In the genomic region with DNA sequence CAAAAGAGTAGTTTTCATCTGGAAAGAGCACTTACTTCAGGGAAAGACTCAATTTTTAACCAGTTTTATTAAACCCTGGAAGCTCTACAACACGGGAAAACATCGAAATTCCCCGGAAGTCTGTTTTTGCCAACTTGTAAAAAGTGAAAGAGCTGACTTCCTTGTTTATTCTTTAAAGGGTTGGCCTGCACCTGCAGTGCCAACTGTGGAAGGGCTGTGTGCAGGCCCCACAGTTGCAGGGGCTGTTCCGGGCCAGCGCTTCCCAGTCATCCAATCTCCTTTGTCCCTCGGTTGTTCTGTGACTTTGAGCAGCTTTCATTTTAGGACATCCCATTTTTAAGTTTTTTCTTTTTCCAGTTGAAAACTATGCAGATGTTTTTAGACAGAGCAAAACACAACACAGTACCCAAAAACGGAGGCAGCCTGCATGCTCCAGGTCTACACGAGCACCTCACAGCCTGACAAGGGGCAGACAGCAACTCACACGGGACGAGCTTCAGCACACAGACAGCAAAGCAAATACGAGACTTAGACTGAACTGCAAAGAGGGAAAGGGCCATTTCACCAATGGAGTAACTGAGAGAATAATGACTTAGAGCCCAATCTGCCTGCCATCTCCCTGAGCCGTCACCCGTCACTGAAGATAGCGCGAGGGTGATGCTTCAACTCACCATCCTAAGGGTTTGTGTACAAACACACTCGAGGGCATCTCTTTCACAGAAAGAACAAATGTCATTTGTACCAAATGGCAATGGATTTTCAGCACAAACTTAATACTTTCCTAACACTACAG, we compare ENCODE assay signal across 10 cellular contexts.
DNase-seq lines count a peak whose midpoint lies in the region; ATAC-seq and TF ChIP-seq lines count a peak whose summit lies in the region.
"Had no signal": no experiment of that assay in that cellular context is flagged by ENCODE, and none has a peak within 500 bp of the region (broad histone marks: within the 10 kb centered on the region; RNA-seq: fewer than 3 reads in every experiment).

No MANE protein-coding gene starts in this region.

- H3K4me3 Mint-ChIP-seq in activated CD4-positive, alpha-beta T cell treated with anti-CD3 and anti-CD28 coated beads, Interleukin-2, amount 10 ng/mL, durations not matched to agents 24 days and 14 days = no peak overlapping the region
- H3K4me3 Mint-ChIP-seq in stimulated activated naive CD8-positive, alpha-beta T cell treated with anti-CD3 and anti-CD28 coated beads, Interleukin-15, amount 100 ng/mL, for 72 hours = no peak overlapping the region

- POLR2A ChIA-PET in PC-3 (lab: Charles Lee; ENCODE audit: unreplicated experiment) = no interaction called here

- intact Hi-C loops in activated CD4-positive, alpha-beta T cell treated with anti-CD3 and anti-CD28 coated beads, Interleukin-2, amount 10 ng/mL, durations not matched to agents 24 days and 14 days (cut with micrococcal nuclease) = no loop called here
- intact Hi-C loops in PC-3 (cut with micrococcal nuclease) = no loop called here

- H3K9me3 Mint-ChIP-seq in activated CD4-positive, alpha-beta T cell treated with anti-CD3 and anti-CD28 coated beads, Interleukin-2, amount 10 ng/mL, durations not matched to agents 24 days and 14 days = no peaks in the 10 kb centered on the region
- no peaks in the 10 kb centered on the region for H3K9me3 Mint-ChIP-seq in stimulated activated naive CD8-positive, alpha-beta T cell treated with anti-CD3 and anti-CD28 coated beads, Interleukin-15, amount 100 ng/mL, for 72 hours

- no peaks in the 10 kb centered on the region for H4K20me1 ChIP-seq in PC-3 (ENCODE audit: low read length)
- H4K20me1 ChIP-seq in MM.1S (ENCODE audit: insufficient read depth, low read length) = no peaks in the 10 kb centered on the region

- H3K79me2 ChIP-seq in PC-3 (ENCODE audit: low read length) (no peaks in the 10 kb centered on the region), MM.1S (ENCODE audit: low read length) (no peaks in the 10 kb centered on the region)

- H2AFZ ChIP-seq in PC-3 (ENCODE audit: low read length) (no peak overlapping the region), MM.1S (ENCODE audit: low read length) (no peak overlapping the region)

- H3K27me3 Mint-ChIP-seq in activated CD4-positive, alpha-beta T cell treated with anti-CD3 and anti-CD28 coated beads, Interleukin-2, amount 10 ng/mL, durations not matched to agents 24 days and 14 days = no peaks in the 10 kb centered on the region
- H3K27me3 Mint-ChIP-seq in stimulated activated naive CD8-positive, alpha-beta T cell treated with anti-CD3 and anti-CD28 coated beads, Interleukin-15, amount 100 ng/mL, for 72 hours = no peaks in the 10 kb centered on the region

- H3K4me2 ChIP-seq in PC-3 (ENCODE audit: low read length) (no peak overlapping the region), MM.1S (ENCODE audit: low read depth, low read length) (no peak overlapping the region)

- peaks cover 64% of the 10 kb centered on the region for H3K36me3 Mint-ChIP-seq in activated CD4-positive, alpha-beta T cell treated with anti-CD3 and anti-CD28 coated beads, Interleukin-2, amount 10 ng/mL, durations not matched to agents 24 days and 14 days (ENCODE audit: low read depth)

- H3K4me1 ChIP-seq in PC-3 (ENCODE audit: insufficient read depth, low read length) (no peaks in the 10 kb centered on the region), MM.1S (ENCODE audit: low read length) (no peaks in the 10 kb centered on the region)
- H3K4me1 ChIP-seq: adrenal gland had no signal

- H3K9me3 ChIP-seq in PC-3 (ENCODE audit: low read length) (no peaks in the 10 kb centered on the region), MM.1S (replicated peaks; ENCODE audit: insufficient read depth, low read length) (no peaks in the 10 kb centered on the region)
- H3K9me3 ChIP-seq: adrenal gland had no signal

- H3K4me3 ChIP-seq in PC-3 (ENCODE audit: low read length) = no peak overlapping the region
- H3K4me3 ChIP-seq in MM.1S (ENCODE audit: low read length) = no peak overlapping the region
- H3K4me3 ChIP-seq: adrenal gland had no signal

- H3K27me3 ChIP-seq in PC-3 (ENCODE audit: low read length) = no peaks in the 10 kb centered on the region
- H3K27me3 ChIP-seq in MM.1S (replicated peaks; ENCODE audit: insufficient read depth, low read length) = no peaks in the 10 kb centered on the region
- H3K27me3 ChIP-seq: adrenal gland had no signal

- H3F3A ChIP-seq in PC-3 (ENCODE audit: low read length, unreplicated experiment) (no peaks in the 10 kb centered on the region), MM.1S (ENCODE audit: insufficient read depth, low read length) (no peaks in the 10 kb centered on the region)

- H3K27ac ChIP-seq in PC-3 (ENCODE audit: low read length) = no peak overlapping the region
- H3K27ac ChIP-seq in MM.1S (ENCODE audit: low read length) = no peak overlapping the region
- H3K27ac ChIP-seq: adrenal gland had no signal

- peaks cover 20% of the 10 kb centered on the region for H3K4me1 Mint-ChIP-seq in activated CD4-positive, alpha-beta T cell treated with anti-CD3 and anti-CD28 coated beads, Interleukin-2, amount 10 ng/mL, durations not matched to agents 24 days and 14 days
- H3K4me1 Mint-ChIP-seq in stimulated activated naive CD8-positive, alpha-beta T cell treated with anti-CD3 and anti-CD28 coated beads, Interleukin-15, amount 100 ng/mL, for 72 hours = peaks cover 33% of the 10 kb centered on the region

- peaks cover 7% of the 10 kb centered on the region; the same call in 1 of the 2 replicates for H3K36me3 ChIP-seq in PC-3 (ENCODE audit: low read depth, low read length)
- no peaks in the 10 kb centered on the region for H3K36me3 ChIP-seq in MM.1S (replicated peaks; ENCODE audit: insufficient read depth, low read length)

- no peak overlapping the region for H3K9ac ChIP-seq in PC-3 (ENCODE audit: low read length)
- no peak overlapping the region for H3K9ac ChIP-seq in MM.1S (ENCODE audit: low read length)

- no peak for TF ChIP-seq CTCF in PC-3 (conservative IDR thresholded peaks at IDR 0.05; ENCODE audit: low read depth, low read length)
- no peak for TF ChIP-seq CTCF in MM.1S (IDR thresholded peaks at IDR 0.05; ENCODE audit: low read length)

- ATAC-seq in PC-3 (peak; percentile 31), GM19035 (IDR thresholded peaks at IDR 0.05; ENCODE audit: unreplicated experiment) (no peak), GM18870 (IDR thresholded peaks at IDR 0.05; ENCODE audit: unreplicated experiment) (no peak)
- ATAC-seq in stimulated activated naive CD8-positive, alpha-beta T cell treated with anti-CD3 and anti-CD28 coated beads, Interleukin-15, amount 100 ng/mL, for 72 hours = no peak

- DNase-seq in activated CD4-positive, alpha-beta T cell treated with anti-CD3 and anti-CD28 coated beads, Interleukin-2, amount 10 ng/mL, durations not matched to agents 24 days and 14 days = no peak
- no peak for DNase-seq in activated CD4-positive, alpha-beta T cell treated with anti-CD3 and anti-CD28 coated beads for 48 hours
- DNase-seq in PC-3 = no peak
- DNase-seq in glomerular visceral epithelial cell (ENCODE audit: extremely low spot score) = peak; percentile 47
- DNase-seq in stimulated activated naive CD8-positive, alpha-beta T cell treated with anti-CD3 and anti-CD28 coated beads, Interleukin-15, amount 100 ng/mL, for 72 hours = no peak
- DNase-seq in MM.1S = no peak
- DNase-seq: NCI-H1092 treated with DMSO at 0.1 percent for 48 hours had no signal

- CTCF ChIA-PET in PC-3 (lab: Charles Lee) = interaction anchor here (0.7 kb wide), 1 partner anchor 119 kb away, joined by 3 read pairs; no protein-coding TSS in a partner anchor

- H3K27ac Mint-ChIP-seq in activated CD4-positive, alpha-beta T cell treated with anti-CD3 and anti-CD28 coated beads, Interleukin-2, amount 10 ng/mL, durations not matched to agents 24 days and 14 days = peak overlapping the region; percentile 77
- H3K27ac Mint-ChIP-seq in stimulated activated naive CD8-positive, alpha-beta T cell treated with anti-CD3 and anti-CD28 coated beads, Interleukin-15, amount 100 ng/mL, for 72 hours = peak overlapping the region; percentile 33 to 91

- no TSS peak for BruUV-seq in PC-3 (replicated peaks; lab: Mats Ljungman, UMichigan)

- H3K9me2 ChIP-seq in PC-3 (replicated peaks; ENCODE audit: low read length) (no peaks in the 10 kb centered on the region), MM.1S (replicated peaks; ENCODE audit: insufficient read depth, low read length) (no peaks in the 10 kb centered on the region)
